Comparison of ENCODE assay signal across 1 cellular context in genomic region chr15:91547356-91547755, GRCh38.
TF ChIP-seq lines count a peak whose summit lies in the region.

No MANE protein-coding gene starts in this region.

TF ChIP-seq in K562, 482 proteins besides CTCF, POLR2A, EP300 and RAD21 (continued from another document):
- TF ChIP-seq GTF2A2 (tag; IDR thresholded peaks at IDR 0.05): no peak
- TF ChIP-seq ZNF408 (CRISPR knock-in tag; IDR thresholded peaks at IDR 0.05; ENCODE audit: low read depth): no peak
- peak; percentile 73 for TF ChIP-seq MAFF (IDR thresholded peaks at IDR 0.05; ENCODE audit: low read length)
- TF ChIP-seq ZNF316 (IDR thresholded peaks at IDR 0.05): peak; percentile 89
- peak; percentile 29; the same call in 1 of the 2 replicates for TF ChIP-seq NFE2 (IDR thresholded peaks at IDR 0.05; ENCODE audit: low read depth)
